ENCODE assay signal across 13 cellular contexts in genomic region chr19:7482584-7483439, GRCh38. TPM values are rescaled to one million over a fixed set of nuclear protein-coding genes. Genes with fewer than 3 reads are reported as not detected.
A peak's percentile ranks its signal among the peaks of the same experiment; 100 is the strongest.
DNase-seq lines count a peak whose midpoint lies in the region; ATAC-seq and TF ChIP-seq lines count a peak whose summit lies in the region.
"Had no signal": no experiment of that assay in that cellular context is flagged by ENCODE, and none has a peak within 500 bp of the region (broad histone marks: within the 10 kb centered on the region; RNA-seq: fewer than 3 reads in every experiment).

No MANE protein-coding gene starts in this region.

- DNase-seq in DMS153 treated with DMSO at 0.1 percent for 48 hours (lab: John Stamatoyannopoulos, UW; ENCODE audit: unreplicated experiment) = peak; percentile 69
- DNase-seq in NCI-H146 treated with DMSO at 0.1 percent for 48 hours (lab: John Stamatoyannopoulos, UW; ENCODE audit: unreplicated experiment) = peak; percentile 75
- DNase-seq in dermis blood vessel endothelial cell = peak; percentile 35
- DNase-seq in mesothelial cell of epicardium (ENCODE audit: low spot score in 2 of 2, unreplicated experiment in 2 of 2) = peak; percentile 51 to 66
- DNase-seq in mesenteric fat pad (ENCODE audit: low spot score) = no peak
- DNase-seq in posterior vena cava (ENCODE audit: low spot score) = no peak
- no peak for DNase-seq in posterior cingulate gyrus
- DNase-seq: activated effector memory CD4-positive, alpha-beta T cell treated with anti-CD3 and anti-CD28 coated beads, Interleukin-2, amount 50 U/mL, for 16 hours; effector memory CD4-positive, alpha-beta T cell; GDM1; NCI-H1436 treated with DMSO at 0.1 percent for 48 hours; stimulated activated CD4-positive, alpha-beta T cell treated with anti-CD3 and anti-CD28 coated beads, Interleukin-12 subunit alpha, Interleukin-12 subunit beta, amount 100 ng/mL, for 4 hours had no signal

- peak overlapping the region; percentile 29 for H3K4me3 Mint-ChIP-seq in mesothelial cell of epicardium

- H3K4me1 Mint-ChIP-seq in mesothelial cell of epicardium = peaks cover 20% of the 10 kb centered on the region

- H3K27ac Mint-ChIP-seq in mesothelial cell of epicardium = peak overlapping the region; percentile 75

- TF ChIP-seq CTCF in mesothelial cell of epicardium (IDR thresholded peaks at IDR 0.05; ENCODE audit: unreplicated experiment) = no peak

- H3K27me3 Mint-ChIP-seq in mesothelial cell of epicardium (ENCODE audit: low read depth) = no peaks in the 10 kb centered on the region

- H3K9me3 Mint-ChIP-seq in mesothelial cell of epicardium = no peaks in the 10 kb centered on the region

- no peak for ATAC-seq in HG03139 (IDR thresholded peaks at IDR 0.05; ENCODE audit: unreplicated experiment)

- H3K36me3 Mint-ChIP-seq in mesothelial cell of epicardium = no peaks in the 10 kb centered on the region

- intact Hi-C loops in posterior vena cava (cut with DNase I) = no loop called here
- intact Hi-C loops in posterior cingulate gyrus (cut with DNase I) = no loop called here

RNA-seq across cellular contexts. Expression of gene PEX11G, which starts 6.0 kb away (rescaled TPM):
- 2.3 and 2.9 TPM in 2 replicates for total RNA-seq in dermis blood vessel endothelial cell
- 6.5 to 7.3 TPM (median 7.0 TPM) in 3 replicates for total RNA-seq in mesothelial cell of epicardium
- 3.5 TPM for total RNA-seq in mesenteric fat pad
- total RNA-seq in posterior vena cava = 1 to 10 TPM; 2.7 to 4.1 TPM

RNA-seq across cellular contexts. Expression of gene ZNF358, which starts 33.1 kb away (rescaled TPM):
- total RNA-seq in dermis blood vessel endothelial cell (20.9 and 36.6 TPM in 2 replicates), mesothelial cell of epicardium (67.5 to 68.3 TPM (median 67.9 TPM) in 3 replicates), mesenteric fat pad (59.1 TPM), posterior vena cava (10 to 100 TPM; 52.3 to 55.0 TPM)

RNA-seq across cellular contexts. Expression of gene MCOLN1, which starts 39.6 kb away (rescaled TPM):
- total RNA-seq in dermis blood vessel endothelial cell = 2.7 and 3.7 TPM in 2 replicates
- 20.5 to 21.0 TPM (median 20.7 TPM) in 3 replicates for total RNA-seq in mesothelial cell of epicardium
- 55.5 TPM for total RNA-seq in mesenteric fat pad
- total RNA-seq in posterior vena cava = 10 to 100 TPM; 23.1 to 26.1 TPM

RNA-seq across cellular contexts. Expression of gene PNPLA6, which starts 52.7 kb away (rescaled TPM):
- total RNA-seq in dermis blood vessel endothelial cell = 107 and 192 TPM in 2 replicates
- 100 to 117 TPM (median 112 TPM) in 3 replicates for total RNA-seq in mesothelial cell of epicardium
- total RNA-seq in mesenteric fat pad = 84.8 TPM
- total RNA-seq in posterior vena cava = 10 to 100 TPM; 78.0 to 79.3 TPM

Comparison
In these comparisons a context has a peak if more than half of its experiments do, and no peak if none do; other contexts are left out.
1. DNase-seq: peak in DMS153 treated with DMSO at 0.1 percent for 48 hours (single experiment), NCI-H146 treated with DMSO at 0.1 percent for 48 hours (single experiment), dermis blood vessel endothelial cell (single experiment) and mesothelial cell of epicardium (2 of 2); none in mesenteric fat pad (single experiment), posterior vena cava (single experiment) and posterior cingulate gyrus (0 of 10).